1 cellular context compared by ENCODE assay signal in genomic region chr6:63597142-63598000, GRCh38.
TF ChIP-seq lines count a peak whose summit lies in the region.

No MANE protein-coding gene starts in this region.

TF ChIP-seq in GM12878, 131 proteins besides CTCF, POLR2A, EP300 and RAD21 (continued from another document):
- no peak for TF ChIP-seq ZBTB33 (IDR thresholded peaks at IDR 0.05)
- no peak for TF ChIP-seq SP1 (IDR thresholded peaks at IDR 0.05; ENCODE audit: low read depth, low read length)
- no peak for TF ChIP-seq TCF7 (IDR thresholded peaks at IDR 0.05; ENCODE audit: borderline replicate concordance)
- no peak for TF ChIP-seq SMARCA5 (IDR thresholded peaks at IDR 0.05)
- no peak for TF ChIP-seq ATF7 (IDR thresholded peaks at IDR 0.05; ENCODE audit: low read depth)
- TF ChIP-seq MYC (IDR thresholded peaks at IDR 0.05; ENCODE audit: insufficient read depth, insufficient read length, insufficient replicate concordance, low read length, severe bottlenecking), result no peak
- no peak for TF ChIP-seq HDAC2 (IDR thresholded peaks at IDR 0.05)
- no peak for TF ChIP-seq CREM (IDR thresholded peaks at IDR 0.05; ENCODE audit: low read depth)
- no peak for TF ChIP-seq YBX1 (IDR thresholded peaks at IDR 0.05)
- no peak for TF ChIP-seq SPI1 (IDR thresholded peaks at IDR 0.05; ENCODE audit: borderline replicate concordance, insufficient read depth, low read depth, low read length)
- TF ChIP-seq RCOR1 (conservative IDR thresholded peaks at IDR 0.05; ENCODE audit: low read depth, low read length), result no peak
- no peak for TF ChIP-seq USF1 (IDR thresholded peaks at IDR 0.05; ENCODE audit: borderline replicate concordance, extremely low read length, insufficient read depth, low read depth, low read length)
